ENCODE assay signal across 10 cellular contexts in genomic region chr2:109438773-109439191, GRCh38.
DNase-seq lines count a peak whose midpoint lies in the region; ATAC-seq and TF ChIP-seq lines count a peak whose summit lies in the region.
"Had no signal": no experiment of that assay in that cellular context is flagged by ENCODE, and none has a peak within 500 bp of the region (broad histone marks: within the 10 kb centered on the region; RNA-seq: fewer than 3 reads in every experiment).

No MANE protein-coding gene starts in this region.

- no peak overlapping the region for H3K27ac ChIP-seq in spleen

- peak; percentile 24 for DNase-seq in H4 (ENCODE audit: low spot score)
- DNase-seq in astrocyte of the cerebellum (ENCODE audit: low read depth): peak; percentile 52
- no peak for DNase-seq in left ventricle myocardium superior
- DNase-seq in spleen: no peak
- DNase-seq in activated CD4-positive, alpha-beta T cell treated with anti-CD3 and anti-CD28 coated beads for 48 hours: no peak
- DNase-seq: activated CD4-positive, alpha-beta T cell treated with anti-CD3 and anti-CD28 coated beads, Interleukin-2, amount 10 ng/mL, durations not matched to agents 24 days and 14 days; NK-92 treated with Interleukin-12 subunit alpha and Interleukin-12 subunit beta, amount 100 ng/mL, for 24 hours had no signal

- no peak overlapping the region for H3K9ac ChIP-seq in skeletal muscle satellite cell (ENCODE audit: low read depth, low read length)

- in situ Hi-C loops in astrocyte of the cerebellum (cut with HindIII; ENCODE audit: low sequenced_read_pairs): no loop called here

- no peak for TF ChIP-seq POLR2A in spleen (IDR thresholded peaks at IDR 0.05)

- H3K4me3 ChIP-seq in astrocyte of the cerebellum (ENCODE audit: low read depth, low read length): no peak overlapping the region
- peak overlapping the region; percentile 18 for H3K4me3 ChIP-seq in skeletal muscle satellite cell (ENCODE audit: low read length)
- H3K4me3 ChIP-seq in spleen: no peak overlapping the region

- H3K4me1 ChIP-seq in skeletal muscle satellite cell (ENCODE audit: control insufficient read depth, insufficient read depth, low read length) (peaks cover 42% of the 10 kb centered on the region), spleen (no peaks in the 10 kb centered on the region)

- 67 to 84% (median 74%) methylated on average over 3 of the region's 3 CpGs for WGBS in spleen, 5 donors

- peak; percentile 82 for ATAC-seq in left ventricle myocardium superior
- ATAC-seq in GM21619 (IDR thresholded peaks at IDR 0.05; ENCODE audit: unreplicated experiment): no peak
- no peak for ATAC-seq in HG02970 (IDR thresholded peaks at IDR 0.05; ENCODE audit: low FRiP score, unreplicated experiment)

- TF ChIP-seq CTCF in astrocyte of the cerebellum (IDR thresholded peaks at IDR 0.05; ENCODE audit: low read depth, low read length, missing control alignments) (no peak), spleen (IDR thresholded peaks at IDR 0.05 in 8 of 11, conservative IDR thresholded peaks at IDR 0.05 in 3 of 11) (no peak)

- H3K27me3 ChIP-seq in skeletal muscle satellite cell (ENCODE audit: control insufficient read depth, insufficient read depth, low read length): no peaks in the 10 kb centered on the region
- H3K27me3 ChIP-seq in spleen (replicated peaks in 1 of 7): no peaks in the 10 kb centered on the region

- H3K36me3 ChIP-seq in skeletal muscle satellite cell (ENCODE audit: insufficient read depth, low read length) (peaks cover 46% of the 10 kb centered on the region), spleen (peaks cover 0 to 17% (median 0%) of the 10 kb centered on the region in 6 donors)

- H3K9me3 ChIP-seq in skeletal muscle satellite cell (replicated peaks; ENCODE audit: low read length) (peaks cover 10% of the 10 kb centered on the region), spleen (peaks cover 9 to 38% (median 33%) of the 10 kb centered on the region in 8 donors)

- peak overlapping the region; percentile 6 for H3K4me2 ChIP-seq in skeletal muscle satellite cell (ENCODE audit: low read length)

- intact Hi-C loops in left ventricle myocardium superior (cut with micrococcal nuclease): no loop called here
- intact Hi-C loops in spleen (cut with DNase I; ENCODE audit: low total_unique reads): no loop called here

Comparison
In these comparisons a context has a peak if more than half of its experiments do, and no peak if none do; other contexts are left out.
1. DNase-seq: peak in H4 (single experiment) and astrocyte of the cerebellum (single experiment); none in left ventricle myocardium superior (single experiment), spleen (single experiment) and activated CD4-positive, alpha-beta T cell treated with anti-CD3 and anti-CD28 coated beads for 48 hours (single experiment).